Comparison of ENCODE assay signal across 8 cellular contexts in the genomic region with DNA sequence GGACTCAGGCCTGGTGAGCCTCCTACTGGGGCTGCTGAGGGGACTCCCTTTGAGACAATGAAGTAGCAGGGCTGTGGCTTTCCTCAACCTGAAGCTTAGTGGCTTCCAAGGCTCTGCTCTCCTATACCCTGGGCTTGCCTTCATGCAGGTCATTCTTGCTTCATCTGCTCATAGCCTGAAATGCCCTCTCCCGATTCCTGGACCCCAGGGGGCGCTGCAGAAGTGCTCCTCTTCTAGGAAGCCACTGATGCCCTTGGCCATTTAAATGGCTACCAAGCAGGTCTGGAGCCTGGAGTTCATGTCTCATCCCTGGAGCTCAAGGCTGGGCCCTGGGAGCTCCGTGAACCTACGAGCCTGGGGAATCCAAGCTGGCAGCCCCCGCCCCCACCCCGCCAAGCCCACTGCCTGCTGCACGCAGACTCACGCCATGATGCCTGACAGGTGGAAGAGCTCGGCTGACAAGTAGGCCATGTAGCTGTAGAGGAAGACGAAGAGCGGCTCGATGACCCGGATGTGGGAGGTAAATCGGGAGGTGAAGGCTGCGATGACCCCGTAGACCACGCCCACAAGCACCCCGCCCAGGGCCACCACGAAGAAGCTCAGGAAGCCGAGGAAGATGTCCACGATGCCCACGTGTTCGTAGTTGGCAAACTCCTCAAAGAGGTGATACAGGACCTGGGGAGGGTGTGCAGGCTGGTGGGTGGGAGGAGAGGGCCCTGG. TPM values are rescaled to one million over a fixed set of nuclear protein-coding genes. Genes with fewer than 3 reads are reported as not detected.
DNase-seq lines count a peak whose midpoint lies in the region; ATAC-seq, FAIRE-seq and TF ChIP-seq lines count a peak whose summit lies in the region.

No MANE protein-coding gene starts in this region.

- no peak for TF ChIP-seq EP300 in A549 (IDR thresholded peaks at IDR 0.05)

- H3K4me1 ChIP-seq in A549 = peaks cover 33% of the 10 kb centered on the region
- peaks cover 2 to 19% (median 12%) of the 10 kb centered on the region in 4 donors for H3K4me1 ChIP-seq in Peyer's patch
- H3K4me1 ChIP-seq in kidney (ENCODE audit: control insufficient read depth in 1 of 2, insufficient read depth in 1 of 2, low read depth in 1 of 2, low read length in 2 of 2) = peaks cover 4 to 8% of the 10 kb centered on the region in 2 donors

- no peak overlapping the region for H3K9ac ChIP-seq in kidney (ENCODE audit: low read length in 2 of 2)

- CTCF ChIA-PET in A549 (lab: Yijun Ruan, JAX) = interaction anchor here (0.9 to 5.2 kb wide), 9 partner anchors 8 to 190 kb away, joined by 3 to 32 read pairs (median 4); no protein-coding TSS in a partner anchor

- H3K36me3 ChIP-seq in Peyer's patch = peaks cover 0 to 23% (median 0%) of the 10 kb centered on the region in 3 donors
- H3K36me3 ChIP-seq in kidney (ENCODE audit: control insufficient read depth in 1 of 2, insufficient read depth in 2 of 2, low read length in 2 of 2) = no peaks in the 10 kb centered on the region

- H3K4me2 ChIP-seq in A549 = no peak overlapping the region

- H3K9me3 ChIP-seq in A549 (no peaks in the 10 kb centered on the region), Peyer's patch (no peaks in the 10 kb centered on the region), kidney (ENCODE audit: control insufficient read depth in 1 of 2, low read length in 2 of 2) (no peaks in the 10 kb centered on the region)

- TF ChIP-seq RAD21 in A549 (conservative IDR thresholded peaks at IDR 0.05 in 1 of 2, IDR thresholded peaks at IDR 0.05 in 1 of 2) = peak in 1 of 2 experiments; percentile 32; a peak in 2 of 5 replicates

- FAIRE-seq in A549 (lab: Jason Lieb, UNC) = no peak
- FAIRE-seq in kidney (lab: Jason Lieb, UNC) = no peak

- POLR2A ChIA-PET in A549 (lab: Yijun Ruan, JAX) = no interaction called here

- intact Hi-C loops in kidney (cut with DNase I) = no loop called here

- 86% methylated on average over 18 of the region's 23 CpGs for WGBS in A549 (ENCODE audit: missing lambda C conversion rate)

- DNase-seq in A549 (ENCODE audit: low read depth in 1 of 2, low spot score in 1 of 2) (peak; percentile 23 to 52), EH (ENCODE audit: low read depth) (peak; percentile 38), Peyer's patch (peak in 2 of 3 donors; percentile 66 to 68), fibroblast of mammary gland (ENCODE audit: low read depth) (peak; percentile 32), DMS79 treated with DMSO at 0.1 percent for 48 hours (lab: John Stamatoyannopoulos, UW) (no peak), kidney (no peak)

- H3K27me3 ChIP-seq in Peyer's patch = no peaks in the 10 kb centered on the region

- peak; percentile 24; the same call in 1 of the 3 replicates for TF ChIP-seq CTCF in A549 (IDR thresholded peaks at IDR 0.05)
- TF ChIP-seq CTCF in Peyer's patch (IDR thresholded peaks at IDR 0.05) = peak in 3 of 6 experiments; percentile 34 to 46 (median 45)
- TF ChIP-seq CTCF in fibroblast of mammary gland (conservative IDR thresholded peaks at IDR 0.05; ENCODE audit: control insufficient read depth, insufficient read depth, low read depth, low read length) = peak; percentile 27
- no peak for TF ChIP-seq CTCF in kidney (IDR thresholded peaks at IDR 0.05; ENCODE audit: borderline replicate concordance, extremely low read depth, insufficient read depth)

- H3K4me3 ChIP-seq in A549 (no peak overlapping the region), Peyer's patch (no peak overlapping the region), fibroblast of mammary gland (ENCODE audit: control insufficient read depth, low read depth, low read length) (no peak overlapping the region), kidney (ENCODE audit: low read length in 2 of 2) (no peak overlapping the region)

- TF ChIP-seq POLR2A in A549 (IDR thresholded peaks at IDR 0.05; ENCODE audit: low read length) (no peak), Peyer's patch (IDR thresholded peaks at IDR 0.05) (no peak)

- ATAC-seq in A549 (peak in 1 of 2 experiments; percentile 47; a peak in 3 of 6 replicates), HG02623 (IDR thresholded peaks at IDR 0.05; ENCODE audit: unreplicated experiment) (no peak), GM21786 (IDR thresholded peaks at IDR 0.05; ENCODE audit: unreplicated experiment) (no peak)

- H3K27ac ChIP-seq in A549 (no peak overlapping the region), Peyer's patch (no peak overlapping the region), kidney (ENCODE audit: low read depth in 2 of 2, low read length in 2 of 2) (no peak overlapping the region)

TF ChIP-seq in A549, 52 proteins besides CTCF, POLR2A, EP300 and RAD21:
- TF ChIP-seq MAZ (IDR thresholded peaks at IDR 0.05; ENCODE audit: borderline replicate concordance, low read depth, low read length) (no peak), SMC3 (IDR thresholded peaks at IDR 0.05) (0 out of 3 replicates have a peak, but pooled peaks have one; percentile 12)
TF ChIP-seq in A549: peak in this region for 1.

RNA-seq across cellular contexts. Expression of a gene that starts 45.7 kb away (rescaled TPM):
- polyA plus RNA-seq in A549 (2011; rRNA removed) (8.0 and 11.1 TPM in 2 replicates), A549 (2017; fragmentation: RNase III; extraction: RNeasy Plus Mini Kit Qiagen cat#74134 plus additional on column Dnase treatment) (7.3 to 7.5 TPM (median 7.4 TPM) in 3 replicates), kidney (ENCODE audit: insufficient read depth, low read depth, low replicate concordance) (19.3 TPM)
- 5.4 and 7.5 TPM in 2 replicates for polyA plus RNA-seq in A549 (2012; cell fraction: cytosol; rRNA removed)
- polyA plus RNA-seq in A549 (2012; cell fraction: nucleus; rRNA removed) = 15.2 and 16.5 TPM in 2 replicates
- polyA minus RNA-seq in A549 (2011; rRNA and poly(A)+ RNA removed) = 7.4 and 15.8 TPM in 2 replicates
- total RNA-seq in Peyer's patch (10 to 100 TPM in 3 of 4 donors, 1 to 10 TPM in 1; 5.8 to 68.3 (median 48.2) TPM), kidney (29.8 TPM)

Comparison
In these comparisons a context has a peak if more than half of its experiments do, and no peak if none do; other contexts are left out.
1. DNase-seq: peak in A549 (2 of 2), EH (single experiment), Peyer's patch (2 of 3) and fibroblast of mammary gland (single experiment); none in DMS79 treated with DMSO at 0.1 percent for 48 hours (single experiment) and kidney (single experiment).